In genomic region chr16:29152544-29153031, GRCh38 we compare ENCODE assay signal across 1 cellular context.
A peak's percentile ranks its signal among the peaks of the same experiment; 100 is the strongest.
TF ChIP-seq lines count a peak whose summit lies in the region.

No MANE protein-coding gene starts in this region.

TF ChIP-seq in K562, 482 proteins besides CTCF, POLR2A, EP300 and RAD21 (continued from another document):
- TF ChIP-seq, protein P1, sequence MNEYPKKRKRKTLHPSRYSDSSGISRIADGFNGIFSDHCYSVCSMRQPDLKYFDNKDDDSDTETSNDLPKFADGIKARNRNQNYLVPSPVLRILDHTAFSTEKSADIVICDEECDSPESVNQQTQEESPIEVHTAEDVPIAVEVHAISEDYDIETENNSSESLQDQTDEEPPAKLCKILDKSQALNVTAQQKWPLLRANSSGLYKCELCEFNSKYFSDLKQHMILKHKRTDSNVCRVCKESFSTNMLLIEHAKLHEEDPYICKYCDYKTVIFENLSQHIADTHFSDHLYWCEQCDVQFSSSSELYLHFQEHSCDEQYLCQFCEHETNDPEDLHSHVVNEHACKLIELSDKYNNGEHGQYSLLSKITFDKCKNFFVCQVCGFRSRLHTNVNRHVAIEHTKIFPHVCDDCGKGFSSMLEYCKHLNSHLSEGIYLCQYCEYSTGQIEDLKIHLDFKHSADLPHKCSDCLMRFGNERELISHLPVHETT (CRISPR knock-in tag; conservative IDR thresholded peaks at IDR 0.05 in 1 of 2, IDR thresholded peaks at IDR 0.05 in 1 of 2): peak in 1 of 2 experiments; percentile 60; a peak in 2 of 4 replicates
- 0 out of 2 replicates have a peak, but pooled peaks have one; percentile 14 for TF ChIP-seq OTX1 (CRISPR knock-in tag; IDR thresholded peaks at IDR 0.05)
- TF ChIP-seq ZNF449 (CRISPR knock-in tag; IDR thresholded peaks at IDR 0.05): 0 out of 2 replicates have a peak, but pooled peaks have one; percentile 51
- TF ChIP-seq, protein P2, sequence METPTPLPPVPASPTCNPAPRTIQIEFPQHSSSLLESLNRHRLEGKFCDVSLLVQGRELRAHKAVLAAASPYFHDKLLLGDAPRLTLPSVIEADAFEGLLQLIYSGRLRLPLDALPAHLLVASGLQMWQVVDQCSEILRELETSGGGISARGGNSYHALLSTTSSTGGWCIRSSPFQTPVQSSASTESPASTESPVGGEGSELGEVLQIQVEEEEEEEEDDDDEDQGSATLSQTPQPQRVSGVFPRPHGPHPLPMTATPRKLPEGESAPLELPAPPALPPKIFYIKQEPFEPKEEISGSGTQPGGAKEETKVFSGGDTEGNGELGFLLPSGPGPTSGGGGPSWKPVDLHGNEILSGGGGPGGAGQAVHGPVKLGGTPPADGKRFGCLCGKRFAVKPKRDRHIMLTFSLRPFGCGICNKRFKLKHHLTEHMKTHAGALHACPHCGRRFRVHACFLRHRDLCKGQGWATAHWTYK (CRISPR knock-in tag; IDR thresholded peaks at IDR 0.05): 0 out of 2 replicates have a peak, but pooled peaks have one; percentile 22
- peak; percentile 25; the same call in 1 of the 2 replicates for TF ChIP-seq NCOR1 (IDR thresholded peaks at IDR 0.05)
- TF ChIP-seq TCFL5 (CRISPR knock-in tag; conservative IDR thresholded peaks at IDR 0.05): 0 out of 2 replicates have a peak, but pooled peaks have one; percentile 59
- peak; percentile 68 for TF ChIP-seq NFIC (IDR thresholded peaks at IDR 0.05)
- TF ChIP-seq PHF8 (IDR thresholded peaks at IDR 0.05; ENCODE audit: borderline replicate concordance, low read length): peak; percentile 16; the same call in 1 of the 2 replicates
- TF ChIP-seq ZNF395 (CRISPR knock-in tag; IDR thresholded peaks at IDR 0.05): peak; percentile 63
- TF ChIP-seq SMAD4 (CRISPR knock-in tag; conservative IDR thresholded peaks at IDR 0.05): peak; percentile 61
- TF ChIP-seq ZNF134 (CRISPR knock-in tag; conservative IDR thresholded peaks at IDR 0.05): peak; percentile 34; the same call in 1 of the 2 replicates
